In the genomic region with DNA sequence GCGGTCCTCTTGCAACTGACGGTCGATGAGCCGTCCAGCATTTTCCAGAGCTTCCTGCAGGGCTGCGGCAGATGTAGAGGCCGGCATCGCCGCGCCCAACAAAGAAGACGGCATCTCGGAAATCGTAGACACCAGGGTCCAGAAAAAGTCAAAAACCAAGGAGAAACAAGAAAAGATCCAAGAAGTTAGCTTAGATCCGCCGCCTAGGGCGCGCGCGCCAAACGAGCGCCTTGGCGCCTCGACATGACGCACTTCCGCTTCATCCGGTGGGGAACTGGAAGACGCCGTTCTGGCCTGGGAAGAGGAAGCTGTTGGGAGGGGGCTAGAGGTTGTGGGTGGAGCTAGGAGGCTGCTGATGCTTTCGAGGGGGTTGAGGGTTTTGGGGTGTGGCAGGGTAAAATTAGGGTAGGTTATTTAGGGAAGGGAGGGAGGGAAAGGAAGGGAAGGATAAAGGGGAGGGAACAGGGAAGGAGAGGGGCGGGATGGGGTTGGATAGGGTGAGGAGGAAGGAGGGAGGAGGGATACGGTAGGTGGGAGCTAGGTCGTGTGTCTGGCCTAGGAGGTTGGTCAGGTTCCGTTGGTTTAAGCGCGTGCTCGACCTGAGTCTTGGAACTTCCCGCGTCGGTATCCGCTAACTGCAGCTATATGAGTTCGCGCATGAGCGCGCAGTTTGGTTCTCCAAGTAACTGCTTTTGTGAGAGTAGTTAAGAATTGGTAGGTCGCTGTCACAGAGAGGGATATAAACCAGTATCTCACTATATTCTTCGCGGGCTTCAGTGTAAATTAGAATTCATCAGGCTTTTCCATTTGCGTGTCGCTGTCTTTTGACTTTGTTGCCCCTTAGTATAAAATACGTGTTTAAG, we compare ENCODE assay signal across 8 cellular contexts. TPM values are rescaled to one million over a fixed set of nuclear protein-coding genes. Genes with fewer than 3 reads are reported as not detected.
DNase-seq lines count a peak whose midpoint lies in the region; ATAC-seq and TF ChIP-seq lines count a peak whose summit lies in the region.

A gene (minus strand): TSS at position 243 of the 863 bp plus-strand sequence. CDS start 129 bp downstream, at position 114.

- TF ChIP-seq CTCF in LNCaP clone FGC (IDR thresholded peaks at IDR 0.05; ENCODE audit: control insufficient read depth, extremely low read depth, insufficient read depth) (no peak), RWPE1 (conservative IDR thresholded peaks at IDR 0.05; ENCODE audit: low read depth) (no peak), fibroblast of mammary gland (conservative IDR thresholded peaks at IDR 0.05; ENCODE audit: control insufficient read depth, insufficient read depth, low read depth, low read length) (no peak), natural killer cell (IDR thresholded peaks at IDR 0.05) (no peak)

- peak within 1 kb of the TSS; percentile 91 for H3K4me3 ChIP-seq in LNCaP clone FGC (ENCODE audit: low read depth, low read length)
- H3K4me3 ChIP-seq in fibroblast of mammary gland (ENCODE audit: control insufficient read depth, low read depth, low read length): peak within 1 kb of the TSS; percentile 99

- POLR2A ChIA-PET in RWPE1 (lab: Yijun Ruan, JAX; ENCODE audit: low non-redundant PET): interaction anchor here (0.5 to 1.1 kb wide), 4 partner anchors 8 to 121 kb away, joined by 4 to 14 read pairs (median 6); a partner anchor contains a TSS

- peaks cover 21% of the 10 kb centered on the region for H3K4me1 Mint-ChIP-seq in activated T-helper 17 cell treated with anti-CD3 and anti-CD28 coated beads, Interleukin-2, amount 50 U/mL, for 72 hours
- peaks cover 35 to 37% of the 10 kb centered on the region in 2 donors for H3K4me1 Mint-ChIP-seq in natural killer cell

- no peaks in the 10 kb centered on the region for H3K27me3 Mint-ChIP-seq in activated T-helper 17 cell treated with anti-CD3 and anti-CD28 coated beads, Interleukin-2, amount 50 U/mL, for 72 hours
- no peaks in the 10 kb centered on the region for H3K27me3 Mint-ChIP-seq in natural killer cell (ENCODE audit: low read depth in 2 of 2)

- H3K9me3 Mint-ChIP-seq in activated T-helper 17 cell treated with anti-CD3 and anti-CD28 coated beads, Interleukin-2, amount 50 U/mL, for 72 hours: no peaks in the 10 kb centered on the region
- H3K9me3 Mint-ChIP-seq in natural killer cell: no peaks in the 10 kb centered on the region

- peak within 1 kb of the TSS; percentile 91 for H3K27ac Mint-ChIP-seq in activated T-helper 17 cell treated with anti-CD3 and anti-CD28 coated beads, Interleukin-2, amount 50 U/mL, for 72 hours
- peak within 1 kb of the TSS; percentile 95 to 97 for H3K27ac Mint-ChIP-seq in natural killer cell

- peak within 1 kb of the TSS; percentile 96 for H3K4me3 Mint-ChIP-seq in activated T-helper 17 cell treated with anti-CD3 and anti-CD28 coated beads, Interleukin-2, amount 50 U/mL, for 72 hours
- peak within 1 kb of the TSS; percentile 97 for H3K4me3 Mint-ChIP-seq in natural killer cell

- DNase-seq in EH (ENCODE audit: low read depth): peak; percentile 96
- peak; percentile 42 for DNase-seq in GOT3 (lab: John Stamatoyannopoulos, UW)
- peak; percentile 97 for DNase-seq in LNCaP clone FGC (ENCODE audit: low read depth)
- peak; percentile 98 for DNase-seq in RWPE1 (ENCODE audit: low spot score)
- DNase-seq in fibroblast of mammary gland (ENCODE audit: low read depth): peak; percentile 97
- peak; percentile 80 for DNase-seq in natural killer cell
- peak; percentile 90 for DNase-seq in stimulated activated naive CD4-positive, alpha-beta T cell treated with Interleukin-2 at 50 U/mL for 16 hours (lab: John Stamatoyannopoulos, UW)

- intact Hi-C loops in natural killer cell (cut with micrococcal nuclease): loop anchor here (5.0 to 10.0 kb wide), 2 partner anchors 494 to 1126 kb away; a partner anchor contains a TSS

- CTCF ChIA-PET in RWPE1 (lab: Yijun Ruan, JAX): interaction anchor here (0.8 to 0.9 kb wide), 2 partner anchors 8 to 61 kb away, joined by 3 read pairs; a partner anchor contains a TSS

- H3K27ac ChIP-seq in RWPE1: peak within 1 kb of the TSS; percentile 82

- ATAC-seq in activated T-helper 17 cell treated with anti-CD3 and anti-CD28 coated beads, Interleukin-2, amount 50 U/mL, for 72 hours (replicated peaks): peak; percentile 96
- peak; percentile 89 to 96 (median 91) for ATAC-seq in natural killer cell

- peaks cover 53% of the 10 kb centered on the region for H3K36me3 Mint-ChIP-seq in activated T-helper 17 cell treated with anti-CD3 and anti-CD28 coated beads, Interleukin-2, amount 50 U/mL, for 72 hours (ENCODE audit: low read depth)
- H3K36me3 Mint-ChIP-seq in natural killer cell: no peaks in the 10 kb centered on the region

RNA-seq across cellular contexts. Expression of the gene that starts here (rescaled TPM):
- total RNA-seq in activated T-helper 17 cell treated with anti-CD3 and anti-CD28 coated beads, Interleukin-2, amount 50 U/mL, for 72 hours: 10 to 100 TPM; 54.6 to 84.5 TPM
- 10 to 100 TPM; 21.1 to 29.0 (median 27.9) TPM for total RNA-seq in natural killer cell

Comparison
In these comparisons a context has a peak if more than half of its experiments do, and no peak if none do; other contexts are left out.
1. Peak in every context shown above with its lines: DNase-seq, ATAC-seq, H3K4me3 ChIP-seq and H3K27ac ChIP-seq.
2. DNase-seq: peak in every context shown above with its lines; median percentile 98 in RWPE1; 97 in LNCaP clone FGC; 97 in fibroblast of mammary gland; 96 in EH; 90 in stimulated activated naive CD4-positive, alpha-beta T cell treated with Interleukin-2 at 50 U/mL for 16 hours; 80 in natural killer cell; 42 in GOT3.